Comparison of ENCODE assay signal across 1 cellular context in genomic region chr21:31098576-31099005, GRCh38.
TF ChIP-seq lines count a peak whose summit lies in the region.

No MANE protein-coding gene starts in this region.

TF ChIP-seq in WTC11, 78 proteins besides CTCF, POLR2A, EP300 and RAD21 (continued from another document):
- TF ChIP-seq ZNF512 (CRISPR knock-in tag; IDR thresholded peaks at IDR 0.05; ENCODE audit: borderline replicate concordance) (no peak), ZNF423 (CRISPR knock-in tag; IDR thresholded peaks at IDR 0.05) (no peak), MAX (CRISPR knock-in tag; IDR thresholded peaks at IDR 0.05) (no peak), ZNF317 (CRISPR knock-in tag; IDR thresholded peaks at IDR 0.05; ENCODE audit: borderline replicate concordance, low read depth) (no peak), AFF4 (CRISPR knock-in tag; IDR thresholded peaks at IDR 0.05; ENCODE audit: borderline replicate concordance) (no peak), ZNF138 (CRISPR knock-in tag; conservative IDR thresholded peaks at IDR 0.05) (no peak)
TF ChIP-seq in WTC11: peak in this region for 2.
